Comparison of ENCODE assay signal across 8 cellular contexts in the genomic region with DNA sequence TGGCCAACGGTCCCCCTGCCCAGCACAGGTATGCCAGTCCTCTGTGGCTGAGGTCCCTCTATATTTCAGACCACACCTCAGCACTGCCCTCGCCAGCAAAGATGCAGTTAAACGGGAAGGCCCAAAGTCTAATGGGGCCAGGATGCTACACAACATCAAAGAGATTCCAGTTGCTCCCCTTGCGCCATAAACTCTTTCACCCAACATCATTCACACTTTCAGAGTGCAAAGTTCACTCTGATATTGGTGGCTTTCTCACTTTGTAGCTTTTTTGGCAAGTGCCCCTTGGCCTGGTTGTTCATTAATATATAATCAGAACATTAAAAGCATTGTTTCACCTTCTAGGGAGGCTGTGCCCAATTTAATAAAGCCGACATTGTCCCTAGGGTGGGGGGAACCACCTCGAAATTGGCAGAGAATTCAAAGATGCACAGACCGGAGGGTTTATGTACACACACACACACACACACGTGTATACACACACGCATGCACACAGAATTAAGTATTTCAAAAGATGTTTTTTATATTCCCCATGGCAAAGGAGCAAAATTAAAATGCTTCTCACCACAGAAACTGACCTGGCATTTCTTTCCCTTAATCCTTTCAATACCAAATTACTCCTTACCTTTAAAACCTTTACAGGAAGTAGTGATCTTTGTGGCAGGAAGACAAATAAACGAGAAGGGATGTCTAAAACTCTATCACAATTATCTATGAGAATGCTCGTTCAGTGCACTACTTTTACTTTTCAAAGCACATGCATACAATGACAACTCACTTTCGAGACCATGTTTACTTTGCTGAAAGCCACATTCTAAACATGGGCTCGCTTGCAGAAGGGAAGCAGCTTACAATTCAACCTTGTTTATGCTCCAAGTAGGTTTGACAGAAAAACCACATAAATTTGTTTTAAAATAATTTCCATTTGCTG. TPM values are rescaled to one million over a fixed set of nuclear protein-coding genes. Genes with fewer than 3 reads are reported as not detected.
DNase-seq lines count a peak whose midpoint lies in the region; ATAC-seq and TF ChIP-seq lines count a peak whose summit lies in the region.

No MANE protein-coding gene starts in this region.

- no peaks in the 10 kb centered on the region for H4K20me1 ChIP-seq in hepatocyte (ENCODE audit: insufficient read depth, poor library complexity, severe bottlenecking)

- peak overlapping the region; percentile 5 for H3K27ac ChIP-seq in hepatocyte
- H3K27ac ChIP-seq in thyroid gland = peak overlapping the region; percentile 13 to 80 (median 79)

- H3K4me2 ChIP-seq in hepatocyte = peak overlapping the region; percentile 49

- no peaks in the 10 kb centered on the region for H3K9me2 ChIP-seq in hepatocyte (replicated peaks; ENCODE audit: insufficient read depth)

- intact Hi-C loops in thyroid gland (cut with DNase I) = no loop called here

- H3K9me3 ChIP-seq in hepatocyte (ENCODE audit: low read depth) (no peaks in the 10 kb centered on the region), thyroid gland (no peaks in the 10 kb centered on the region)

- H3K27me3 ChIP-seq in hepatocyte (no peaks in the 10 kb centered on the region), thyroid gland (no peaks in the 10 kb centered on the region)

- no peak for TF ChIP-seq POLR2A in thyroid gland (IDR thresholded peaks at IDR 0.05)

- peaks cover 5% of the 10 kb centered on the region for H3K9me3 Mint-ChIP-seq in activated T-cell treated with anti-CD3 and anti-CD28 coated beads, Interleukin-2, amount 50 U/mL, for 4 hours

- peaks cover 32% of the 10 kb centered on the region for H3K4me1 Mint-ChIP-seq in activated T-cell treated with anti-CD3 and anti-CD28 coated beads, Interleukin-2, amount 50 U/mL, for 4 hours (ENCODE audit: low read depth)

- H3K4me1 ChIP-seq in hepatocyte (ENCODE audit: insufficient read depth) (peaks cover 52% of the 10 kb centered on the region), thyroid gland (peaks cover 38 to 64% of the 10 kb centered on the region in 2 donors)

- no peak for DNase-seq in activated T-cell treated with anti-CD3 and anti-CD28 coated beads, Interleukin-2, amount 50 U/mL, for 4 hours
- no peak for DNase-seq in activated T-cell treated with anti-CD3 and anti-CD28 coated beads for 4 hours
- DNase-seq in RPMI7951 (ENCODE audit: low read depth) = peak; percentile 44
- DNase-seq in hepatocyte (ENCODE audit: low spot score) = no peak
- DNase-seq in thyroid gland = no peak
- no peak for DNase-seq in NCI-H1417 treated with DMSO at 0.1 percent for 48 hours (lab: John Stamatoyannopoulos, UW)
- no peak for DNase-seq in stimulated activated CD4-positive, alpha-beta T cell treated with anti-CD3 and anti-CD28 coated beads, Interleukin-12 subunit alpha, Interleukin-12 subunit beta, amount 100 ng/mL, for 4 hours
- no peak for DNase-seq in cortex of kidney (lab: John Stamatoyannopoulos, UW)

- no peak overlapping the region for H2AFZ ChIP-seq in hepatocyte

- H3K36me3 Mint-ChIP-seq in activated T-cell treated with anti-CD3 and anti-CD28 coated beads, Interleukin-2, amount 50 U/mL, for 4 hours (ENCODE audit: insufficient read depth) = peaks cover 14% of the 10 kb centered on the region

- no peak for TF ChIP-seq CTCF in hepatocyte (IDR thresholded peaks at IDR 0.05; ENCODE audit: poor library complexity)
- no peak for TF ChIP-seq CTCF in thyroid gland (IDR thresholded peaks at IDR 0.05)

- ATAC-seq in activated T-cell treated with anti-CD3 and anti-CD28 coated beads, Interleukin-2, amount 50 U/mL, for 4 hours = peak; percentile 26 to 32

- H3K4me3 Mint-ChIP-seq in activated T-cell treated with anti-CD3 and anti-CD28 coated beads, Interleukin-2, amount 50 U/mL, for 4 hours = peak overlapping the region; percentile 67

- no peaks in the 10 kb centered on the region for H3K36me3 ChIP-seq in hepatocyte (replicated peaks; ENCODE audit: insufficient read depth, low read depth)
- H3K36me3 ChIP-seq in thyroid gland = no peaks in the 10 kb centered on the region

- peaks cover 53% of the 10 kb centered on the region for H3K79me2 ChIP-seq in hepatocyte

- 45% methylated on average over 13 of the region's 13 CpGs for WGBS in hepatocyte (ENCODE audit: low lambda C conversion rate, missing lambda C conversion rate)
- WGBS in thyroid gland, 2 donors = 48 to 58% methylated on average over 13 of the region's 13 CpGs

- H3K27me3 Mint-ChIP-seq in activated T-cell treated with anti-CD3 and anti-CD28 coated beads, Interleukin-2, amount 50 U/mL, for 4 hours (ENCODE audit: low read depth) = no peaks in the 10 kb centered on the region

- H3K4me3 ChIP-seq in hepatocyte (no peak overlapping the region), thyroid gland (replicated peaks in 1 of 3) (no peak overlapping the region)

RNA-seq across cellular contexts. Expression of a gene that starts 19.5 kb away (rescaled TPM):
- 10 to 100 TPM; 42.0 to 63.0 (median 43.9) TPM for total RNA-seq in activated T-cell treated with anti-CD3 and anti-CD28 coated beads, Interleukin-2, amount 50 U/mL, for 4 hours
- total RNA-seq in RPMI7951 (2014; rRNA removed; shearing (Covaris generic)) = 51.9 and 56.7 TPM in 2 replicates
- total RNA-seq in hepatocyte (12.5 and 13.3 TPM in 2 replicates), thyroid gland (10 to 100 TPM; 45.8 to 69.7 (median 61.7) TPM)
- 8.2 and 8.7 TPM in 2 replicates for polyA plus RNA-seq in hepatocyte
